ENCODE assay signal across 20 cellular contexts in genomic region chrX:124497386-124497785, GRCh38.
"Had no signal": no experiment of that assay in that cellular context is flagged by ENCODE, and none has a peak within 500 bp of the region (broad histone marks: within the 10 kb centered on the region; RNA-seq: fewer than 3 reads in every experiment).

No MANE protein-coding gene starts in this region.

- H3K36me3 Mint-ChIP-seq: activated CD8-positive, alpha-beta memory T cell treated with anti-CD3 and anti-CD28 coated beads, Interleukin-2, amount 10 ng/mL, durations not matched to agents 7 days and 5 days; activated naive CD8-positive, alpha-beta T cell; memory B cell; naive thymus-derived CD4-positive, alpha-beta T cell had no signal

- H3K4me1 Mint-ChIP-seq: memory B cell had no signal

- H3K4me3 ChIP-seq: left ventricle myocardium inferior, mucosa of descending colon, ovary, sigmoid colon, spleen, tibial artery, uterus had no signal

- H3K27me3 Mint-ChIP-seq: activated CD8-positive, alpha-beta memory T cell treated with anti-CD3 and anti-CD28 coated beads, Interleukin-2, amount 10 ng/mL, durations not matched to agents 7 days and 5 days; activated naive CD8-positive, alpha-beta T cell; effector memory CD8-positive, alpha-beta T cell; memory B cell; naive thymus-derived CD4-positive, alpha-beta T cell had no signal

- ATAC-seq: activated CD8-positive, alpha-beta memory T cell treated with anti-CD3 and anti-CD28 coated beads, Interleukin-2, amount 10 ng/mL, durations not matched to agents 7 days and 5 days; effector memory CD8-positive, alpha-beta T cell; mucosa of descending colon; naive thymus-derived CD4-positive, alpha-beta T cell had no signal

- H3K27ac Mint-ChIP-seq: activated CD8-positive, alpha-beta memory T cell treated with anti-CD3 and anti-CD28 coated beads, Interleukin-2, amount 10 ng/mL, durations not matched to agents 7 days and 5 days; activated naive CD8-positive, alpha-beta T cell; activated T-cell treated with anti-CD3 and anti-CD28 coated beads, Interleukin-2, amount 50 U/mL, for 24 hours; effector memory CD8-positive, alpha-beta T cell; memory B cell; naive thymus-derived CD4-positive, alpha-beta T cell had no signal

- H3K4me3 Mint-ChIP-seq: activated CD8-positive, alpha-beta memory T cell treated with anti-CD3 and anti-CD28 coated beads, Interleukin-2, amount 10 ng/mL, durations not matched to agents 7 days and 5 days; activated naive CD8-positive, alpha-beta T cell; activated T-cell treated with anti-CD3 and anti-CD28 coated beads, Interleukin-2, amount 50 U/mL, for 24 hours; effector memory CD8-positive, alpha-beta T cell; memory B cell; naive thymus-derived CD4-positive, alpha-beta T cell had no signal

- FAIRE-seq: islet of Langerhans had no signal

- H3K36me3 ChIP-seq: left ventricle myocardium inferior, ovary, sigmoid colon, spleen, tibial artery, uterus had no signal

- H3K9me3 Mint-ChIP-seq: activated T-cell treated with anti-CD3 and anti-CD28 coated beads, Interleukin-2, amount 50 U/mL, for 24 hours; effector memory CD8-positive, alpha-beta T cell; memory B cell had no signal

- H3K27me3 ChIP-seq: ovary, sigmoid colon, spleen, tibial artery, uterus had no signal

- DNase-seq: activated CD4-positive, alpha-beta T cell treated with anti-CD3 and anti-CD28 coated beads, Interleukin-2, amount 50 U/mL, for 4 hours; activated CD8-positive, alpha-beta memory T cell treated with anti-CD3 and anti-CD28 coated beads, Interleukin-2, amount 10 ng/mL, durations not matched to agents 7 days and 5 days; activated effector memory CD4-positive, alpha-beta T cell treated with anti-CD3 and anti-CD28 coated beads, Interleukin-2, amount 50 U/mL, for 16 hours; activated T-cell treated with anti-CD3 and anti-CD28 coated beads, Interleukin-2, amount 50 U/mL, for 24 hours; anterior cingulate cortex; dermis blood vessel endothelial cell; effector memory CD8-positive, alpha-beta T cell; left ventricle myocardium inferior; mucosa of descending colon; naive thymus-derived CD4-positive, alpha-beta T cell; ovary; sigmoid colon; spleen; stimulated activated CD4-positive, alpha-beta T cell treated with anti-CD3 and anti-CD28 coated beads, Interleukin-1b, Interleukin-23, amount 100 ng/mL, for 48 hours; SW 1271; tibial artery; uterus had no signal
